37 cellular contexts compared by ENCODE assay signal in the genomic region with DNA sequence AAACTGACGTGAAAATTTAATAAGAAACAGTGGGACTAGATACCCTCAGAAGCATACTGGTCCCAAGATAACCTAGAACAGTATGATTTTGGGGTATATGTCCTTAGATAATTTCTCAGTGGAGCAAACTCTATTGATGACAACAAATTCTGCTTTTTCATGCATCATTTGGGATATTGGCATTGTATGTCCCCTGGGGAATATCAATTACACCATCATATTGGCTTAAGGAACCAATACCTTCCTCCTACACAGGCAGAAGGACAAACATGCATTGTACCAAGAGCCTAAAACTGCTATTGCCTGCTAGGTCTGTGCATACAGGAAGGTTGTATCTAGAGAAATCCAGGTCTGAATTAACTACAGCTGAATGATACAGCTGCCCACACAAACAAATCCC. TPM values are rescaled to one million over a fixed set of nuclear protein-coding genes. Genes with fewer than 3 reads are reported as not detected.
"Had no signal": no experiment of that assay in that cellular context is flagged by ENCODE, and none has a peak within 500 bp of the region (broad histone marks: within the 10 kb centered on the region; RNA-seq: fewer than 3 reads in every experiment).

No MANE protein-coding gene starts in this region.

- H3K4me3 ChIP-seq: ascending aorta, cardiac muscle cell had no signal

- DNase-seq: activated B cell treated with CpG ODN at 0.5 μM for 24 hours; activated CD4-positive, alpha-beta memory T cell treated with anti-CD3 and anti-CD28 coated beads for 36 hours; activated CD4-positive, alpha-beta T cell treated with anti-CD3 and anti-CD28 coated beads for 4 hours; activated CD4-positive, alpha-beta T cell treated with anti-CD3 and anti-CD28 coated beads, Interleukin-2, amount 10 ng/mL, durations not matched to agents 24 days and 14 days; activated CD4-positive, alpha-beta T cell treated with anti-CD3 and anti-CD28 coated beads, Interleukin-2, amount 50 U/mL, for 1 hour; activated CD4-positive, alpha-beta T cell treated with anti-CD3 and anti-CD28 coated beads, Interleukin-2, amount 50 U/mL, for 4 hours; activated CD4-positive, CD25-positive, alpha-beta regulatory T cell treated with anti-CD3 and anti-CD28 coated beads, Interleukin-2, amount 50 U/mL, for 72 hours; activated CD8-positive, alpha-beta memory T cell treated with anti-CD3 and anti-CD28 coated beads, Interleukin-2, amount 50 U/mL, for 4 hours; activated CD8-positive, alpha-beta T cell treated with anti-CD3 and anti-CD28 coated beads for 36 hours; activated effector memory CD4-positive, alpha-beta T cell treated with anti-CD3 and anti-CD28 coated beads, Interleukin-2, amount 50 U/mL, for 16 hours; activated gamma-delta T cell treated with Interleukin-2 at 50 U/mL for 16 hours; activated naive CD4-positive, alpha-beta T cell; activated naive CD4-positive, alpha-beta T cell treated with anti-CD3 and anti-CD28 coated beads for 36 hours; activated naive CD4-positive, alpha-beta T cell treated with anti-CD3 and anti-CD28 coated beads, Interleukin-2, amount 50 U/mL, for 16 hours; activated naive CD8-positive, alpha-beta T cell treated with anti-CD3 and anti-CD28 coated beads for 36 hours; activated T-cell treated with anti-CD3 and anti-CD28 coated beads for 4 hours; activated T-cell treated with anti-CD3 and anti-CD28 coated beads, Interleukin-2, amount 50 U/mL, for 1 hour; activated T-cell treated with anti-CD3 and anti-CD28 coated beads, Interleukin-2, amount 50 U/mL, for 4 hours; activated T-cell treated with anti-CD3 and anti-CD28 coated beads, Interleukin-2, amount 50 U/mL, for 72 hours; amygdala; anterior cingulate cortex; central memory CD4-positive, alpha-beta T cell; T-cell; T-helper 2 cell; T-helper 9 cell had no signal

- H3K27ac ChIP-seq: ascending aorta, cardiac muscle cell, VCaP had no signal

- H3K27ac Mint-ChIP-seq: activated B cell treated with CpG ODN at 0.5 μM for 24 hours; activated CD4-positive, alpha-beta memory T cell treated with anti-CD3 and anti-CD28 coated beads for 36 hours; activated CD4-positive, alpha-beta T cell treated with anti-CD3 and anti-CD28 coated beads, Interleukin-2, amount 10 ng/mL, durations not matched to agents 24 days and 14 days; activated CD8-positive, alpha-beta T cell treated with anti-CD3 and anti-CD28 coated beads for 36 hours; activated naive CD4-positive, alpha-beta T cell treated with anti-CD3 and anti-CD28 coated beads for 36 hours; activated naive CD4-positive, alpha-beta T cell treated with anti-CD3 and anti-CD28 coated beads, Interleukin-2, amount 50 U/mL, for 72 hours; activated naive CD8-positive, alpha-beta T cell treated with anti-CD3 and anti-CD28 coated beads for 36 hours; activated T-helper 1 cell treated with anti-CD3 and anti-CD28 coated beads, Interleukin-12 subunit alpha, Interleukin-12 subunit beta, Interleukin-2, Interleukin-4 antibody, amounts not matched to agents 30 ng/mL and 10 ng/mL and 1 ng/mL, durations not matched to agents 14 hours and 24 hours and 36 hours; activated T-helper 17 cell treated with anti-CD3 and anti-CD28 coated beads, Interleukin-2, amount 50 U/mL, for 72 hours; T-cell; T-helper 2 cell treated with Interferon-gamma antibody and Interleukin-4, amounts not matched to agents 5 μg/mL and 100 μg/mL, for 36 hours had no signal

- H3K9me3 ChIP-seq: ascending aorta had no signal

- H3K9me3 Mint-ChIP-seq: activated B cell treated with CpG ODN at 0.5 μM for 24 hours; activated CD4-positive, alpha-beta memory T cell treated with anti-CD3 and anti-CD28 coated beads for 36 hours; activated CD4-positive, alpha-beta T cell treated with anti-CD3 and anti-CD28 coated beads, Interleukin-2, amount 10 ng/mL, durations not matched to agents 24 days and 14 days; activated CD8-positive, alpha-beta T cell treated with anti-CD3 and anti-CD28 coated beads for 36 hours; activated naive CD4-positive, alpha-beta T cell treated with anti-CD3 and anti-CD28 coated beads for 36 hours; activated naive CD4-positive, alpha-beta T cell treated with anti-CD3 and anti-CD28 coated beads, Interleukin-2, amount 50 U/mL, for 72 hours; activated naive CD8-positive, alpha-beta T cell treated with anti-CD3 and anti-CD28 coated beads for 36 hours; activated T-cell treated with anti-CD3 and anti-CD28 coated beads, Interleukin-2, amount 50 U/mL, for 4 hours; activated T-cell treated with anti-CD3 and anti-CD28 coated beads, Interleukin-2, amount 50 U/mL, for 72 hours; activated T-helper 1 cell treated with anti-CD3 and anti-CD28 coated beads, Interleukin-12 subunit alpha, Interleukin-12 subunit beta, Interleukin-2, Interleukin-4 antibody, amounts not matched to agents 30 ng/mL and 10 ng/mL and 1 ng/mL, durations not matched to agents 14 hours and 24 hours and 36 hours; activated T-helper 17 cell treated with anti-CD3 and anti-CD28 coated beads, Interleukin-2, amount 50 U/mL, for 72 hours; brain; T-cell; T-helper 2 cell treated with Interferon-gamma antibody and Interleukin-4, amounts not matched to agents 5 μg/mL and 100 μg/mL, for 36 hours had no signal

- ATAC-seq: activated CD8-positive, alpha-beta T cell treated with anti-CD3 and anti-CD28 coated beads for 36 hours; activated naive CD4-positive, alpha-beta T cell treated with anti-CD3 and anti-CD28 coated beads, Interleukin-2, amount 50 U/mL, for 72 hours; activated T-cell treated with anti-CD3 and anti-CD28 coated beads, Interleukin-2, amount 50 U/mL, for 4 hours; activated T-cell treated with anti-CD3 and anti-CD28 coated beads, Interleukin-2, amount 50 U/mL, for 72 hours; activated T-helper 17 cell treated with anti-CD3 and anti-CD28 coated beads, Interleukin-2, amount 50 U/mL, for 72 hours; T-cell had no signal

- H3K27me3 Mint-ChIP-seq: activated B cell treated with CpG ODN at 0.5 μM for 24 hours; activated CD4-positive, alpha-beta memory T cell treated with anti-CD3 and anti-CD28 coated beads for 36 hours; activated CD4-positive, alpha-beta T cell treated with anti-CD3 and anti-CD28 coated beads, Interleukin-2, amount 10 ng/mL, durations not matched to agents 24 days and 14 days; activated CD8-positive, alpha-beta T cell treated with anti-CD3 and anti-CD28 coated beads for 36 hours; activated naive CD8-positive, alpha-beta T cell treated with anti-CD3 and anti-CD28 coated beads for 36 hours; activated T-helper 17 cell treated with anti-CD3 and anti-CD28 coated beads, Interleukin-2, amount 50 U/mL, for 72 hours; T-cell had no signal

- H3K4me3 Mint-ChIP-seq: activated B cell treated with CpG ODN at 0.5 μM for 24 hours; activated CD4-positive, alpha-beta memory T cell treated with anti-CD3 and anti-CD28 coated beads for 36 hours; activated CD4-positive, alpha-beta T cell treated with anti-CD3 and anti-CD28 coated beads, Interleukin-2, amount 10 ng/mL, durations not matched to agents 24 days and 14 days; activated CD8-positive, alpha-beta T cell treated with anti-CD3 and anti-CD28 coated beads for 36 hours; activated naive CD4-positive, alpha-beta T cell treated with anti-CD3 and anti-CD28 coated beads for 36 hours; activated naive CD8-positive, alpha-beta T cell treated with anti-CD3 and anti-CD28 coated beads for 36 hours; activated T-cell treated with anti-CD3 and anti-CD28 coated beads, Interleukin-2, amount 50 U/mL, for 4 hours; activated T-cell treated with anti-CD3 and anti-CD28 coated beads, Interleukin-2, amount 50 U/mL, for 72 hours; activated T-helper 1 cell treated with anti-CD3 and anti-CD28 coated beads, Interleukin-12 subunit alpha, Interleukin-12 subunit beta, Interleukin-2, Interleukin-4 antibody, amounts not matched to agents 30 ng/mL and 10 ng/mL and 1 ng/mL, durations not matched to agents 14 hours and 24 hours and 36 hours; activated T-helper 17 cell treated with anti-CD3 and anti-CD28 coated beads, Interleukin-2, amount 50 U/mL, for 72 hours; brain; T-cell; T-helper 2 cell treated with Interferon-gamma antibody and Interleukin-4, amounts not matched to agents 5 μg/mL and 100 μg/mL, for 36 hours had no signal

RNA-seq across cellular contexts. Expression of a gene that starts 29.9 kb away (rescaled TPM):
- total RNA-seq: activated B cell treated with CpG ODN at 0.5 μM for 24 hours; activated CD4-positive, alpha-beta memory T cell treated with anti-CD3 and anti-CD28 coated beads for 36 hours; activated CD4-positive, alpha-beta T cell treated with anti-CD3 and anti-CD28 coated beads, Interleukin-2, amount 10 ng/mL, durations not matched to agents 24 days and 14 days; activated CD8-positive, alpha-beta memory T cell treated with anti-CD3 and anti-CD28 coated beads for 36 hours; activated CD8-positive, alpha-beta T cell treated with anti-CD3 and anti-CD28 coated beads for 36 hours; activated naive CD4-positive, alpha-beta T cell treated with anti-CD3 and anti-CD28 coated beads for 36 hours; activated naive CD4-positive, alpha-beta T cell treated with anti-CD3 and anti-CD28 coated beads, Interleukin-2, amount 50 U/mL, for 72 hours; activated naive CD8-positive, alpha-beta T cell treated with anti-CD3 and anti-CD28 coated beads for 36 hours; activated T-cell treated with anti-CD3 and anti-CD28 coated beads, Interleukin-2, amount 50 U/mL, for 4 hours; activated T-cell treated with anti-CD3 and anti-CD28 coated beads, Interleukin-2, amount 50 U/mL, for 72 hours; activated T-helper 1 cell treated with anti-CD3 and anti-CD28 coated beads, Interleukin-12 subunit alpha, Interleukin-12 subunit beta, Interleukin-2, Interleukin-4 antibody, amounts not matched to agents 30 ng/mL and 10 ng/mL and 1 ng/mL, durations not matched to agents 14 hours and 24 hours and 36 hours; activated T-helper 17 cell treated with anti-CD3 and anti-CD28 coated beads, Interleukin-2, amount 50 U/mL, for 72 hours; ascending aorta; bronchial epithelial cell; cerebellum; T-cell; T-helper 1 cell treated with Interleukin-12 subunit alpha and Interleukin-12 subunit beta and Interleukin-4 antibody, amounts not matched to agents 30 ng/mL and 1 ng/mL, for 36 hours had no signal

RNA-seq across cellular contexts. Expression of a gene that starts 32.9 kb away (rescaled TPM):
- total RNA-seq: activated B cell treated with CpG ODN at 0.5 μM for 24 hours; activated CD4-positive, alpha-beta memory T cell treated with anti-CD3 and anti-CD28 coated beads for 36 hours; activated CD4-positive, alpha-beta T cell treated with anti-CD3 and anti-CD28 coated beads, Interleukin-2, amount 10 ng/mL, durations not matched to agents 24 days and 14 days; activated CD8-positive, alpha-beta memory T cell treated with anti-CD3 and anti-CD28 coated beads for 36 hours; activated CD8-positive, alpha-beta T cell treated with anti-CD3 and anti-CD28 coated beads for 36 hours; activated naive CD4-positive, alpha-beta T cell treated with anti-CD3 and anti-CD28 coated beads for 36 hours; activated naive CD4-positive, alpha-beta T cell treated with anti-CD3 and anti-CD28 coated beads, Interleukin-2, amount 50 U/mL, for 72 hours; activated naive CD8-positive, alpha-beta T cell treated with anti-CD3 and anti-CD28 coated beads for 36 hours; activated T-cell treated with anti-CD3 and anti-CD28 coated beads, Interleukin-2, amount 50 U/mL, for 4 hours; activated T-cell treated with anti-CD3 and anti-CD28 coated beads, Interleukin-2, amount 50 U/mL, for 72 hours; activated T-helper 1 cell treated with anti-CD3 and anti-CD28 coated beads, Interleukin-12 subunit alpha, Interleukin-12 subunit beta, Interleukin-2, Interleukin-4 antibody, amounts not matched to agents 30 ng/mL and 10 ng/mL and 1 ng/mL, durations not matched to agents 14 hours and 24 hours and 36 hours; activated T-helper 17 cell treated with anti-CD3 and anti-CD28 coated beads, Interleukin-2, amount 50 U/mL, for 72 hours; ascending aorta; bronchial epithelial cell; cerebellum; T-helper 1 cell treated with Interleukin-12 subunit alpha and Interleukin-12 subunit beta and Interleukin-4 antibody, amounts not matched to agents 30 ng/mL and 1 ng/mL, for 36 hours had no signal
